In genomic region chr7:102377-102711, GRCh38 we compare ENCODE assay signal across 24 cellular contexts.
DNase-seq lines count a peak whose midpoint lies in the region; ATAC-seq and TF ChIP-seq lines count a peak whose summit lies in the region.
"Had no signal": no experiment of that assay in that cellular context is flagged by ENCODE, and none has a peak within 500 bp of the region (broad histone marks: within the 10 kb centered on the region; RNA-seq: fewer than 3 reads in every experiment).

No MANE protein-coding gene starts in this region.

- 78 to 79% methylated on average over 5 of the region's 5 CpGs for WGBS in GM23248 (ENCODE audit: low coverage in 1 of 2, low lambda C conversion rate in 2 of 2, missing lambda C conversion rate in 2 of 2), 2 experiments

- no peaks in the 10 kb centered on the region for H3K9me2 ChIP-seq in GM23248 (ENCODE audit: insufficient read depth)

- no peak overlapping the region for H3K4me3 ChIP-seq in GM23248
- H3K4me3 ChIP-seq: BLaER1 had no signal

- TF ChIP-seq CTCF in chondrocyte (IDR thresholded peaks at IDR 0.05) (no peak), GM10266 (IDR thresholded peaks at IDR 0.05; ENCODE audit: control insufficient read depth, insufficient read depth, low read depth, missing control alignments) (no peak)

- peaks cover 39% of the 10 kb centered on the region for H3F3A ChIP-seq in GM23248 (ENCODE audit: insufficient read depth)

- peak overlapping the region; percentile 80 for H3K27ac Mint-ChIP-seq in activated CD8-positive, alpha-beta memory T cell treated with anti-CD3 and anti-CD28 coated beads, Interleukin-2, amount 10 ng/mL, durations not matched to agents 7 days and 5 days
- peak overlapping the region; percentile 43 for H3K27ac Mint-ChIP-seq in chondrocyte (ENCODE audit: unreplicated experiment)
- H3K27ac Mint-ChIP-seq: activated T-cell treated with anti-CD3 and anti-CD28 coated beads, Interleukin-2, amount 50 U/mL, for 72 hours; H9 had no signal

- peaks cover 7% of the 10 kb centered on the region for H3K9me3 Mint-ChIP-seq in activated CD8-positive, alpha-beta memory T cell treated with anti-CD3 and anti-CD28 coated beads, Interleukin-2, amount 10 ng/mL, durations not matched to agents 7 days and 5 days (ENCODE audit: low read depth)
- no peaks in the 10 kb centered on the region for H3K9me3 Mint-ChIP-seq in chondrocyte (ENCODE audit: low read depth)
- H3K9me3 Mint-ChIP-seq: activated naive CD4-positive, alpha-beta T cell treated with anti-CD3 and anti-CD28 coated beads, Interleukin-2, amount 50 U/mL, for 24 hours had no signal

- DNase-seq in activated CD8-positive, alpha-beta memory T cell treated with anti-CD3 and anti-CD28 coated beads, Interleukin-2, amount 10 ng/mL, durations not matched to agents 7 days and 5 days: no peak
- DNase-seq in activated CD8-positive, alpha-beta memory T cell treated with anti-CD3 and anti-CD28 coated beads, Interleukin-2, amount 50 U/mL, for 48 hours: no peak
- no peak for DNase-seq in GM23248
- no peak for DNase-seq in chondrocyte (ENCODE audit: low spot score)
- no peak for DNase-seq in sciatic nerve (ENCODE audit: low spot score)
- no peak for DNase-seq in NCI-H187 treated with DMSO at 0.1 percent for 48 hours (lab: John Stamatoyannopoulos, UW)
- DNase-seq in GM10266 (ENCODE audit: extremely low spot score): no peak
- no peak for DNase-seq in NOMO-1 (lab: John Stamatoyannopoulos, UW; ENCODE audit: unreplicated experiment in 2 of 2)
- DNase-seq: activated CD4-positive, CD25-positive, alpha-beta regulatory T cell; activated CD8-positive, alpha-beta memory T cell treated with anti-CD3 and anti-CD28 coated beads for 24 hours; activated T-cell treated with anti-CD3 and anti-CD28 coated beads, Interleukin-2, amount 50 U/mL, for 72 hours; anterior cingulate cortex; caudate nucleus; Kasumi-1; NCI-H1694; NCI-H2171 treated with DMSO at 0.1 percent for 48 hours; NCI-H524; small intestine; stimulated activated CD4-positive, alpha-beta T cell treated with anti-CD3 and anti-CD28 coated beads, Interleukin-1b, Interleukin-23, amount 100 ng/mL, for 48 hours had no signal

- H3K36me3 Mint-ChIP-seq in activated CD8-positive, alpha-beta memory T cell treated with anti-CD3 and anti-CD28 coated beads, Interleukin-2, amount 10 ng/mL, durations not matched to agents 7 days and 5 days: no peaks in the 10 kb centered on the region
- no peaks in the 10 kb centered on the region for H3K36me3 Mint-ChIP-seq in chondrocyte (ENCODE audit: low read depth)
- H3K36me3 Mint-ChIP-seq: activated naive CD4-positive, alpha-beta T cell treated with anti-CD3 and anti-CD28 coated beads, Interleukin-2, amount 50 U/mL, for 24 hours had no signal

- H3K27me3 ChIP-seq in GM23248 (replicated peaks; ENCODE audit: insufficient read depth): no peaks in the 10 kb centered on the region
- H3K27me3 ChIP-seq: BLaER1 had no signal

- in situ Hi-C loops in GM23248 (cut with MboI): no loop called here

- H3K27me3 Mint-ChIP-seq in activated CD8-positive, alpha-beta memory T cell treated with anti-CD3 and anti-CD28 coated beads, Interleukin-2, amount 10 ng/mL, durations not matched to agents 7 days and 5 days: peaks cover 18% of the 10 kb centered on the region
- H3K27me3 Mint-ChIP-seq in chondrocyte (ENCODE audit: low read depth): peaks cover 9% of the 10 kb centered on the region

- H3K36me3 ChIP-seq in GM23248 (ENCODE audit: low read depth): no peaks in the 10 kb centered on the region
- H3K36me3 ChIP-seq: BLaER1 had no signal

- H3K4me3 Mint-ChIP-seq in activated CD8-positive, alpha-beta memory T cell treated with anti-CD3 and anti-CD28 coated beads, Interleukin-2, amount 10 ng/mL, durations not matched to agents 7 days and 5 days: no peak overlapping the region
- no peak overlapping the region for H3K4me3 Mint-ChIP-seq in chondrocyte (ENCODE audit: unreplicated experiment)
- H3K4me3 Mint-ChIP-seq: activated naive CD4-positive, alpha-beta T cell treated with anti-CD3 and anti-CD28 coated beads, Interleukin-2, amount 50 U/mL, for 24 hours; activated T-cell treated with anti-CD3 and anti-CD28 coated beads, Interleukin-2, amount 50 U/mL, for 72 hours; H9 had no signal

- no peak overlapping the region for H2AFZ ChIP-seq in GM23248

- no peak for ATAC-seq in activated CD8-positive, alpha-beta memory T cell treated with anti-CD3 and anti-CD28 coated beads, Interleukin-2, amount 10 ng/mL, durations not matched to agents 7 days and 5 days
- ATAC-seq in sciatic nerve: peak; percentile 28
- ATAC-seq: activated T-cell treated with anti-CD3 and anti-CD28 coated beads, Interleukin-2, amount 50 U/mL, for 72 hours; left cardiac atrium had no signal

- intact Hi-C loops in sciatic nerve (cut with DNase I): no loop called here

- CTCF ChIA-PET in activated CD8-positive, alpha-beta memory T cell treated with anti-CD3 and anti-CD28 coated beads, Interleukin-2, amount 10 ng/mL, durations not matched to agents 7 days and 5 days (lab: Charles Lee): no interaction called here

- H3K4me1 ChIP-seq in GM23248 (ENCODE audit: insufficient read depth): peaks cover 27% of the 10 kb centered on the region
- H3K4me1 ChIP-seq: BLaER1 had no signal

- H3K27ac ChIP-seq in GM23248: 0 out of 2 replicates have a peak overlapping the region, but pooled peaks have one; percentile 18
- H3K27ac ChIP-seq: BLaER1, HL-60 had no signal

- H4K20me1 ChIP-seq in GM23248 (ENCODE audit: insufficient read depth): no peaks in the 10 kb centered on the region
- H4K20me1 ChIP-seq: BLaER1 had no signal

- no peaks in the 10 kb centered on the region for H3K79me2 ChIP-seq in GM23248 (ENCODE audit: insufficient read depth)

- H3K4me2 ChIP-seq in GM23248 (ENCODE audit: unreplicated experiment): no peak overlapping the region
- H3K4me2 ChIP-seq: BLaER1 had no signal

- no peaks in the 10 kb centered on the region for H3K9me3 ChIP-seq in GM23248 (ENCODE audit: low read depth)

- peaks cover 26% of the 10 kb centered on the region for H3K4me1 Mint-ChIP-seq in activated CD8-positive, alpha-beta memory T cell treated with anti-CD3 and anti-CD28 coated beads, Interleukin-2, amount 10 ng/mL, durations not matched to agents 7 days and 5 days
- peaks cover 23% of the 10 kb centered on the region for H3K4me1 Mint-ChIP-seq in chondrocyte (ENCODE audit: low read depth)

- no peak overlapping the region for H3K9ac ChIP-seq in GM23248
- H3K9ac ChIP-seq: BLaER1 had no signal
